Comparison of ENCODE assay signal across 17 cellular contexts in the genomic region with DNA sequence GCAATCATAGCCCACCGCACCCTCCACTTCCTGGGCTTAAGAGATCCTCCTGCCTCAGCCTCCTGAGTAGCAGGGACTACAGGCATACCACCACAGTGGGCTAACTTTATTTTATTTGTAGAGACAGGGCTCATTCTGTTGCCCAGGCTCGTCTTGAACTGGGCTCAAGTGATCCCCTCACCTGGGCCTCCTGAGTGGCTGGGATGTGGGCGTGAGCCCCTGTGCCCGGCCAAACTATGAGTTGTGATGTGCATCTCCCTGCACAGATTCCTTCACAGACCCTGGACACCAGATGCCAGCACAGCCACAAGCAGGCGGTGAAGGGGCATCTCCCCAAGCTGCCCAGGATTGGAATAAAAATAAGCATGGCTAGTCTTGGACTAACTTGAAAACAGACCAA.
DNase-seq lines count a peak whose midpoint lies in the region; ATAC-seq and TF ChIP-seq lines count a peak whose summit lies in the region.
"Had no signal": no experiment of that assay in that cellular context is flagged by ENCODE, and none has a peak within 500 bp of the region (broad histone marks: within the 10 kb centered on the region; RNA-seq: fewer than 3 reads in every experiment).

No MANE protein-coding gene starts in this region.

- no peak overlapping the region for H3T11ph ChIP-seq in H9 (ENCODE audit: low read length)

- TF ChIP-seq EP300 in stomach (IDR thresholded peaks at IDR 0.05), result no peak

- H2BK15ac ChIP-seq in H9 (ENCODE audit: low read depth, low read length), result no peak overlapping the region

- H3K4me3 ChIP-seq in coronary artery (no peak overlapping the region), stomach (no peak overlapping the region), SJCRH30 (no peak overlapping the region)
- H3K4me3 ChIP-seq: A549, GM12878 had no signal

- no peak overlapping the region for H2AK5ac ChIP-seq in H9 (ENCODE audit: insufficient read length, low read length)

- ATAC-seq in SK-N-SH treated with all-trans-retinoic acid at 6 μM for 48 hours (no peak), GM21528 (IDR thresholded peaks at IDR 0.05; ENCODE audit: low FRiP score, unreplicated experiment) (no peak), HG02973 (IDR thresholded peaks at IDR 0.05; ENCODE audit: unreplicated experiment) (no peak)
- ATAC-seq: A549, GM12878 had no signal

- H3K9me3 Mint-ChIP-seq in H9 (0 out of 5 replicates have a peak, but pooled peaks cover 0 to 3% of the 10 kb centered on the region in 2 experiments), osteocyte (ENCODE audit: unreplicated experiment) (peaks cover 59% of the 10 kb centered on the region)

- no peak overlapping the region for H3K4me2 ChIP-seq in H9 (ENCODE audit: insufficient read depth, insufficient read length, low read length)
- H3K4me2 ChIP-seq: A549 had no signal

- H4K8ac ChIP-seq in H9 (replicated peaks; ENCODE audit: insufficient read length, low read depth, low read length), result no peak overlapping the region

- no peak overlapping the region for H2BK20ac ChIP-seq in H9 (ENCODE audit: low read depth, low read length, poor library complexity, severe bottlenecking)

- TF ChIP-seq CTCF in H9 (conservative IDR thresholded peaks at IDR 0.05) (no peak), coronary artery (IDR thresholded peaks at IDR 0.05) (no peak), osteocyte (IDR thresholded peaks at IDR 0.05) (no peak), stomach (IDR thresholded peaks at IDR 0.05) (no peak)

- H3K36me3 Mint-ChIP-seq in H9 (ENCODE audit: insufficient read depth in 1 of 3, low read depth in 3 of 3), result peaks cover 0 to 4% (median 0%) of the 10 kb centered on the region in 3 experiments; a peak in 1 of 7 replicates
- no peaks in the 10 kb centered on the region for H3K36me3 Mint-ChIP-seq in osteocyte (ENCODE audit: unreplicated experiment)
- H3K36me3 Mint-ChIP-seq: CD4-positive, alpha-beta memory T cell had no signal

- no peak overlapping the region for H2BK12ac ChIP-seq in H9 (ENCODE audit: insufficient read length, low read depth, low read length)

- H3K79me2 ChIP-seq in H9 (ENCODE audit: insufficient read depth, low read length), result no peaks in the 10 kb centered on the region

- no peak overlapping the region for H3K9ac ChIP-seq in H9 (ENCODE audit: extremely low read depth, insufficient read length, low read length)

- no peaks in the 10 kb centered on the region for H3K79me1 ChIP-seq in H9 (ENCODE audit: insufficient read depth, low read depth, low read length, poor library complexity, severe bottlenecking)

- peaks cover 2% of the 10 kb centered on the region; the same call in 1 of the 2 replicates for H3K27me3 Mint-ChIP-seq in H9 (ENCODE audit: low read depth)
- no peaks in the 10 kb centered on the region for H3K27me3 Mint-ChIP-seq in osteocyte (ENCODE audit: unreplicated experiment)

- H3K27me3 ChIP-seq in H9 (ENCODE audit: insufficient read depth, low read length) (no peaks in the 10 kb centered on the region), stomach (peaks cover 0 to 4% (median 0%) of the 10 kb centered on the region in 3 donors), SJCRH30 (no peaks in the 10 kb centered on the region)
- H3K27me3 ChIP-seq: BE2C had no signal

- H3K9me3 ChIP-seq in H9 (ENCODE audit: control insufficient read depth, low read depth, low read length), result no peaks in the 10 kb centered on the region
- H3K9me3 ChIP-seq in stomach, result peaks cover 0 to 9% (median 7%) of the 10 kb centered on the region in 4 donors
- H3K9me3 ChIP-seq in SJCRH30 (replicated peaks), result no peaks in the 10 kb centered on the region
- H3K9me3 ChIP-seq: A549 had no signal

- H4K20me1 ChIP-seq in H9 (ENCODE audit: control insufficient read depth, insufficient read depth, insufficient read length), result no peaks in the 10 kb centered on the region

- H3K4me1 Mint-ChIP-seq in H9, result peaks cover 8 to 11% of the 10 kb centered on the region in 2 experiments; a peak in 3 of 4 replicates
- no peaks in the 10 kb centered on the region for H3K4me1 Mint-ChIP-seq in osteocyte (ENCODE audit: unreplicated experiment)
- H3K4me1 Mint-ChIP-seq: CD4-positive, alpha-beta memory T cell had no signal

- H3K23me2 ChIP-seq in H9 (ENCODE audit: insufficient read length, low read depth, low read length, poor library complexity, severe bottlenecking), result no peaks in the 10 kb centered on the region

- no peak overlapping the region for H4K91ac ChIP-seq in H9 (ENCODE audit: insufficient read length, low read depth, low read length)

- no peak overlapping the region for H3K4ac ChIP-seq in H9 (ENCODE audit: low read depth, low read length)

- no peak overlapping the region for H2AFZ ChIP-seq in H9 (ENCODE audit: low read length)

- DNase-seq in H9 (peak; percentile 12), coronary artery (ENCODE audit: low spot score) (peak; percentile 24), osteocyte (ENCODE audit: extremely low spot score, unreplicated experiment) (peak; percentile 56), stomach (peak; percentile 10), SJCRH30 (no peak)
- DNase-seq: BE2C; CD4-positive, alpha-beta memory T cell; DMS79; GOT3; HCEC 1CT; HFFc6 had no signal

- H4K5ac ChIP-seq in H9 (ENCODE audit: insufficient read length, low read depth, low read length), result no peak overlapping the region

- H3K36me3 ChIP-seq in stomach, result no peaks in the 10 kb centered on the region
- no peaks in the 10 kb centered on the region for H3K36me3 ChIP-seq in SJCRH30
- H3K36me3 ChIP-seq: BE2C had no signal

- intact Hi-C loops in stomach (cut with DNase I; ENCODE audit: low total_unique reads), result no loop called here

- H3K23ac ChIP-seq in H9 (ENCODE audit: insufficient read length, low read depth, low read length), result no peak overlapping the region

- no peak overlapping the region for H3K14ac ChIP-seq in H9 (ENCODE audit: insufficient read depth, low read length)

- no peak overlapping the region for H3K27ac ChIP-seq in H9 (ENCODE audit: insufficient read length, low read depth, low read length)
- no peak overlapping the region for H3K27ac ChIP-seq in coronary artery
- no peak overlapping the region for H3K27ac ChIP-seq in stomach
- H3K27ac ChIP-seq in SJCRH30, result no peak overlapping the region
- H3K27ac ChIP-seq: A549, C4-2B had no signal

- no peak overlapping the region for H3K56ac ChIP-seq in H9 (ENCODE audit: insufficient read length, low read depth, low read length)

- H3K4me1 ChIP-seq in H9 (ENCODE audit: insufficient read depth, low read length) (no peaks in the 10 kb centered on the region; the same call in 1 of the 2 replicates), stomach (no peaks in the 10 kb centered on the region), SJCRH30 (no peaks in the 10 kb centered on the region)
- H3K4me1 ChIP-seq: A549, BE2C had no signal

- H3K27ac Mint-ChIP-seq in H9 (no peak overlapping the region), osteocyte (ENCODE audit: unreplicated experiment) (no peak overlapping the region)
- H3K27ac Mint-ChIP-seq: CD4-positive, alpha-beta memory T cell; HFFc6 had no signal

- TF ChIP-seq POLR2A in stomach (IDR thresholded peaks at IDR 0.05), result no peak

- WGBS in H9 (ENCODE audit: extremely low coverage, insufficient read length, low lambda C conversion rate), result no CpG with 5 or more reads among the region's 5 CpGs
- WGBS in stomach, 5 donors, result 75 to 85% (median 84%) methylated on average over 4 to 5 of the region's 5 CpGs

- H2BK5ac ChIP-seq in H9 (ENCODE audit: insufficient read length, low read length), result no peak overlapping the region

- H3K4me3 Mint-ChIP-seq in H9, result no peak overlapping the region
- H3K4me3 Mint-ChIP-seq in osteocyte (ENCODE audit: unreplicated experiment), result no peak overlapping the region
- H3K4me3 Mint-ChIP-seq: CD4-positive, alpha-beta memory T cell; HFFc6 had no signal

- H2BK120ac ChIP-seq in H9 (ENCODE audit: low read depth, low read length, poor library complexity, severe bottlenecking), result no peak overlapping the region

- no peak overlapping the region for H3K18ac ChIP-seq in H9 (ENCODE audit: insufficient read length, low read depth, low read length)

TF ChIP-seq in SK-N-SH treated with all-trans-retinoic acid at 6 μM for 48 hours, 23 proteins besides CTCF, POLR2A, EP300 and RAD21 (continues in another document):
- TF ChIP-seq TOX (CRISPR knock-in tag; IDR thresholded peaks at IDR 0.05; ENCODE audit: borderline replicate concordance) (no peak), SNAI2 (CRISPR knock-in tag; IDR thresholded peaks at IDR 0.05) (no peak), OSR1 (CRISPR knock-in tag; IDR thresholded peaks at IDR 0.05) (no peak), ISL1 (CRISPR knock-in tag; IDR thresholded peaks at IDR 0.05) (no peak), ZNF565 (CRISPR knock-in tag; conservative IDR thresholded peaks at IDR 0.05; ENCODE audit: low read depth) (no peak), ZFP30 (CRISPR knock-in tag; IDR thresholded peaks at IDR 0.05) (no peak), PPARA (CRISPR knock-in tag; IDR thresholded peaks at IDR 0.05; ENCODE audit: borderline replicate concordance) (no peak), GLIS3 (CRISPR knock-in tag; IDR thresholded peaks at IDR 0.05) (no peak), ZNF70 (CRISPR knock-in tag; IDR thresholded peaks at IDR 0.05) (no peak)
- TF ChIP-seq, protein P1, sequence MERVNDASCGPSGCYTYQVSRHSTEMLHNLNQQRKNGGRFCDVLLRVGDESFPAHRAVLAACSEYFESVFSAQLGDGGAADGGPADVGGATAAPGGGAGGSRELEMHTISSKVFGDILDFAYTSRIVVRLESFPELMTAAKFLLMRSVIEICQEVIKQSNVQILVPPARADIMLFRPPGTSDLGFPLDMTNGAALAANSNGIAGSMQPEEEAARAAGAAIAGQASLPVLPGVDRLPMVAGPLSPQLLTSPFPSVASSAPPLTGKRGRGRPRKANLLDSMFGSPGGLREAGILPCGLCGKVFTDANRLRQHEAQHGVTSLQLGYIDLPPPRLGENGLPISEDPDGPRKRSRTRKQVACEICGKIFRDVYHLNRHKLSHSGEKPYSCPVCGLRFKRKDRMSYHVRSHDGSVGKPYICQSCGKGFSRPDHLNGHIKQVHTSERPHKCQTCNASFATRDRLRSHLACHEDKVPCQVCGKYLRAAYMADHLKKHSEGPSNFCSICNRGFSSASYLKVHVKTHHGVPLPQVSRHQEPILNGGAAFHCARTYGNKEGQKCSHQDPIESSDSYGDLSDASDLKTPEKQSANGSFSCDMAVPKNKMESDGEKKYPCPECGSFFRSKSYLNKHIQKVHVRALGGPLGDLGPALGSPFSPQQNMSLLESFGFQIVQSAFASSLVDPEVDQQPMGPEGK (CRISPR knock-in tag; IDR thresholded peaks at IDR 0.05; ENCODE audit: borderline replicate concordance), result no peak
- TF ChIP-seq, protein P2, sequence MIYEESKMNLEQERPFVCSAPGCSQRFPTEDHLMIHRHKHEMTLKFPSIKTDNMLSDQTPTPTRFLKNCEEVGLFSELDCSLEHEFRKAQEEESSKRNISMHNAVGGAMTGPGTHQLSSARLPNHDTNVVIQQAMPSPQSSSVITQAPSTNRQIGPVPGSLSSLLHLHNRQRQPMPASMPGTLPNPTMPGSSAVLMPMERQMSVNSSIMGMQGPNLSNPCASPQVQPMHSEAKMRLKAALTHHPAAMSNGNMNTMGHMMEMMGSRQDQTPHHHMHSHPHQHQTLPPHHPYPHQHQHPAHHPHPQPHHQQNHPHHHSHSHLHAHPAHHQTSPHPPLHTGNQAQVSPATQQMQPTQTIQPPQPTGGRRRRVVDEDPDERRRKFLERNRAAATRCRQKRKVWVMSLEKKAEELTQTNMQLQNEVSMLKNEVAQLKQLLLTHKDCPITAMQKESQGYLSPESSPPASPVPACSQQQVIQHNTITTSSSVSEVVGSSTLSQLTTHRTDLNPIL (CRISPR knock-in tag; IDR thresholded peaks at IDR 0.05; ENCODE audit: low read depth), result no peak

Comparison
In these comparisons a context has a peak if more than half of its experiments do, and no peak if none do; other contexts are left out.
1. DNase-seq: peak in H9 (single experiment), coronary artery (single experiment), osteocyte (single experiment) and stomach (single experiment); none in SJCRH30 (0 of 2).